Comparison of ENCODE assay signal across 17 cellular contexts in the genomic region with DNA sequence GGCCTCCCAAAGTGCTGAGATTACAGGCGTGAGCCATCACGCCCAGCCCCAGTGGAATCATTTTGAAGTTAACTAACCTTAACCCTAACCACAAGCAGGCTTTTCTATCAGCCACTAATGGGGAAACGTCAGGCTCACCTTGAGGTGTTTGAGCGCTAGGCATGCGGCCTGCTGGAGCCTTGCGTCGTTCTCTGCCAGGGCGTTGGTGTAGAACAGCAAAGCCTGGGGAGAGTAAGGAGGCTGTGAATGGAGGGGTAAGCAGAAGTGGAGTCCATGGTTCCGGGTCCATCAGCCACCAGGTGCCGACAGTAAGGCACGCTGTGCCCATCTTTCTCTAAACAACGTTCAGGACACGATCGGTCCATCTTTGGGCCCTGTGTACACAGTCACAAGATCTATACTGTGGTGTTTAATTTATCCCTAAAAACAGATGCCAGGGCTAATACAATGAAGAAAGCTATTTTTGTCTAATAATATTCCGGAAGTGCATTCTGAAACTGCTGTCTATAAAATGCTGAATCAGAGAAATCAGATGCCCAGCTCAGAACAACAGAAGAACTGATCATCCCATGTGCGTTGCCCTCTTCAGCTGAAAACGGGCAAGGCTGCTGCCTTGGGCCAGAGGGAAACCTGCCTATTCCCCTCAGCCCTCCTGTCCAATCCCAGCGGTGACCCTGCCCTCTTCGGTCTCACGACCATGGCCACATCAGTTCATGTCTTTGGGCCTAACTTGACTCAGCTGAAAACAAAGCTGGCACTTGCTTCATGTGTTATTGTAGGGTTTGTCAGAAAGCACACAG.
DNase-seq lines count a peak whose midpoint lies in the region; ATAC-seq, FAIRE-seq and TF ChIP-seq lines count a peak whose summit lies in the region.
"Had no signal": no experiment of that assay in that cellular context is flagged by ENCODE, and none has a peak within 500 bp of the region (broad histone marks: within the 10 kb centered on the region; RNA-seq: fewer than 3 reads in every experiment).

No MANE protein-coding gene starts in this region.

- ATAC-seq in HepG2 (no peak), right lobe of liver (no peak)
- no peak for ATAC-seq in activated T-helper 17 cell treated with anti-CD3 and anti-CD28 coated beads, Interleukin-2, amount 50 U/mL, for 72 hours (replicated peaks)

- intact Hi-C loops in HepG2 (cut with micrococcal nuclease; ENCODE audit: unreplicated experiment), result no loop called here
- intact Hi-C loops in right lobe of liver (cut with DNase I), result loop anchor here in 1 of 2 donors (10.0 kb wide), 1 partner anchor 405 kb away; no protein-coding TSS in a partner anchor
- intact Hi-C loops in A673 (cut with micrococcal nuclease; ENCODE audit: unreplicated experiment), result no loop called here

- no peak overlapping the region for H3K4me2 ChIP-seq in HepG2 (ENCODE audit: low read depth, low read length)

- in situ Hi-C loops in HepG2 (cut with HindIII; ENCODE audit: extremely low pct_ligation_motif_present, low pct_unique_long_range_greater_than_20kb), result loop anchor here (10.0 kb wide), 1 partner anchor 475 kb away; the partner anchor contains the start of gene UBE2V1

- H3K4me1 ChIP-seq in HepG2 (ENCODE audit: insufficient read depth, low read length) (peaks cover 3% of the 10 kb centered on the region; the same call in 1 of the 2 replicates), right lobe of liver (peaks cover 0 to 11% (median 5%) of the 10 kb centered on the region in 4 donors), A673 (ENCODE audit: insufficient read depth, low read length, poor library complexity, severe bottlenecking) (no peaks in the 10 kb centered on the region)

- no peak for DNase-seq in HepG2 (ENCODE audit: low spot score)
- DNase-seq in right lobe of liver, result no peak
- DNase-seq in superior temporal gyrus (ENCODE audit: extremely low spot score), result peak; percentile 3
- DNase-seq in NCI-H226, result no peak
- no peak for DNase-seq in GM19238 (ENCODE audit: insufficient read length, low spot score)
- DNase-seq in A673 (ENCODE audit: low spot score), result no peak
- DNase-seq: CD4-positive, alpha-beta T cell; H9; Karpas-422; NCI-H1694 treated with DMSO at 0.1 percent for 48 hours; NCI-H2107; NCI-H2227 treated with DMSO at 0.1 percent for 48 hours; NCI-H524 treated with DMSO at 0.1 percent for 48 hours; SIG-M5 had no signal

- POLR2A ChIA-PET in HepG2 (lab: Yijun Ruan, JAX), result no interaction called here
- POLR2A ChIA-PET in A673 (lab: Charles Lee; ENCODE audit: low non-redundant PET), result no interaction called here

- H3K27ac Mint-ChIP-seq in activated T-helper 17 cell treated with anti-CD3 and anti-CD28 coated beads, Interleukin-2, amount 50 U/mL, for 72 hours, result peak overlapping the region; percentile 6
- H3K27ac Mint-ChIP-seq: CD4-positive, alpha-beta T cell had no signal

- no peak for FAIRE-seq in HepG2 (lab: Jason Lieb, UNC)
- FAIRE-seq: RCC 7860 had no signal

- no peak for TF ChIP-seq CTCF in HepG2 (CRISPR knock-in tag; IDR thresholded peaks at IDR 0.05)
- TF ChIP-seq CTCF in right lobe of liver (IDR thresholded peaks at IDR 0.05), result no peak
- no peak for TF ChIP-seq CTCF in A673 (conservative IDR thresholded peaks at IDR 0.05; ENCODE audit: low read depth, low read length)

- WGBS in HepG2 (ENCODE audit: low lambda C conversion rate), result 94% methylated on average over 20 of the region's 20 CpGs
- WGBS in right lobe of liver (ENCODE audit: insufficient coverage, low coverage, low lambda C conversion rate, missing lambda C conversion rate), result 89% methylated on average over 5 of the region's 20 CpGs

- H3K27ac ChIP-seq in HepG2 (ENCODE audit: extremely low read length, insufficient read depth, low read length) (no peak overlapping the region), right lobe of liver (no peak overlapping the region), layer of hippocampus (ENCODE audit: low read depth, low read length) (peak overlapping the region; percentile 22), A673 (ENCODE audit: low read depth, low read length, poor library complexity, severe bottlenecking) (no peak overlapping the region)

- H2AFZ ChIP-seq in HepG2 (ENCODE audit: low read length), result no peak overlapping the region

- TF ChIP-seq EP300 in HepG2 (IDR thresholded peaks at IDR 0.05; ENCODE audit: low read depth in 2 of 2, low read length in 2 of 2) (no peak), HepG2 (CRISPR knock-in tag; IDR thresholded peaks at IDR 0.05; ENCODE audit: borderline replicate concordance) (no peak)

- BruUV-seq in HepG2 (replicated peaks; lab: Mats Ljungman, UMichigan) (no TSS peak), A673 (replicated peaks; lab: Mats Ljungman, UMichigan) (no TSS peak)

- H3K36me3 Mint-ChIP-seq in activated T-helper 17 cell treated with anti-CD3 and anti-CD28 coated beads, Interleukin-2, amount 50 U/mL, for 72 hours (ENCODE audit: low read depth), result peaks cover 53% of the 10 kb centered on the region

- H3K9me3 ChIP-seq in HepG2 (ENCODE audit: low read length) (no peaks in the 10 kb centered on the region), right lobe of liver (no peaks in the 10 kb centered on the region), A673 (ENCODE audit: low read depth, low read length, poor library complexity, severe bottlenecking) (no peaks in the 10 kb centered on the region)

- H3K36me3 ChIP-seq in HepG2 (replicated peaks in 1 of 2; ENCODE audit: control insufficient read depth in 1 of 2, insufficient read depth in 2 of 2, low read length in 2 of 2) (peaks cover 4 to 10% of the 10 kb centered on the region in 2 experiments; a peak in 3 of 5 replicates), right lobe of liver (peaks cover 0 to 25% (median 2%) of the 10 kb centered on the region in 4 donors), A673 (ENCODE audit: insufficient read depth, low read length, poor library complexity, severe bottlenecking) (peaks cover 11% of the 10 kb centered on the region)

- TF ChIP-seq POLR2A in HepG2 (IDR thresholded peaks at IDR 0.05; ENCODE audit: insufficient read depth in 1 of 2, low read depth in 2 of 2, low read length in 2 of 2) (no peak), right lobe of liver (IDR thresholded peaks at IDR 0.05) (no peak)

- H3K79me2 ChIP-seq in HepG2 (ENCODE audit: insufficient read depth, low read length), result no peaks in the 10 kb centered on the region

- H3K27me3 Mint-ChIP-seq in activated T-helper 17 cell treated with anti-CD3 and anti-CD28 coated beads, Interleukin-2, amount 50 U/mL, for 72 hours, result no peaks in the 10 kb centered on the region
- H3K27me3 Mint-ChIP-seq: CD4-positive, alpha-beta T cell had no signal

- TF ChIP-seq RAD21 in HepG2 (CRISPR knock-in tag; IDR thresholded peaks at IDR 0.05), result no peak

- CTCF ChIA-PET in HepG2 (lab: Yijun Ruan, JAX; ENCODE audit: low intra/inter-chr PET ratio, low total read pairs), result no interaction called here
- CTCF ChIA-PET in A673 (lab: Charles Lee), result interaction anchor here (0.7 kb wide), 1 partner anchor 121 kb away, joined by 6 read pairs; no protein-coding TSS in a partner anchor

- peaks cover 5% of the 10 kb centered on the region for H3K4me1 Mint-ChIP-seq in activated T-helper 17 cell treated with anti-CD3 and anti-CD28 coated beads, Interleukin-2, amount 50 U/mL, for 72 hours
- H3K4me1 Mint-ChIP-seq: H9 had no signal

- no peak overlapping the region for H3K9ac ChIP-seq in HepG2 (ENCODE audit: insufficient read depth, low read depth, low read length)

- H3K4me3 ChIP-seq in HepG2 (replicated peaks in 1 of 3; ENCODE audit: insufficient read depth in 1 of 3, low read depth in 2 of 3, low read length in 3 of 3) (no peak overlapping the region), right lobe of liver (no peak overlapping the region), A673 (ENCODE audit: low read depth, low read length, poor library complexity, severe bottlenecking) (no peak overlapping the region)

- H4K20me1 ChIP-seq in HepG2 (ENCODE audit: insufficient read depth, low read length), result no peaks in the 10 kb centered on the region

- no peaks in the 10 kb centered on the region for H3K9me3 Mint-ChIP-seq in activated T-helper 17 cell treated with anti-CD3 and anti-CD28 coated beads, Interleukin-2, amount 50 U/mL, for 72 hours
- H3K9me3 Mint-ChIP-seq: CD4-positive, alpha-beta T cell had no signal

- no peak overlapping the region for H3K4me3 Mint-ChIP-seq in activated T-helper 17 cell treated with anti-CD3 and anti-CD28 coated beads, Interleukin-2, amount 50 U/mL, for 72 hours
- H3K4me3 Mint-ChIP-seq: CD4-positive, alpha-beta T cell; H9 had no signal

- H3K27me3 ChIP-seq in HepG2 (ENCODE audit: control insufficient read depth in 1 of 2, insufficient read depth in 2 of 2, low read length in 2 of 2), result peaks cover 0 to 5% of the 10 kb centered on the region in 2 experiments; a peak in 2 of 5 replicates
- H3K27me3 ChIP-seq in right lobe of liver, result no peaks in the 10 kb centered on the region
- no peaks in the 10 kb centered on the region for H3K27me3 ChIP-seq in layer of hippocampus (ENCODE audit: control insufficient read depth, insufficient read depth, low read length)
- H3K27me3 ChIP-seq in A673 (replicated peaks; ENCODE audit: insufficient read depth, low read depth, low read length, poor library complexity), result no peaks in the 10 kb centered on the region

TF ChIP-seq in HepG2, 621 proteins besides CTCF, POLR2A, EP300 and RAD21 (continues in another document):
- TF ChIP-seq ZNF598 (CRISPR knock-in tag; IDR thresholded peaks at IDR 0.05; ENCODE audit: borderline replicate concordance) (0 out of 2 replicates have a peak, but pooled peaks have one; percentile 12), MAFF (IDR thresholded peaks at IDR 0.05; ENCODE audit: low read depth, low read length) (peak; percentile 81), MAFK (conservative IDR thresholded peaks at IDR 0.05 in 1 of 2, IDR thresholded peaks at IDR 0.05 in 1 of 2; ENCODE audit: low read length in 2 of 2) (peak; percentile 85 to 88), BRD4 (CRISPR knock-in tag; IDR thresholded peaks at IDR 0.05) (no peak), ZNF614 (CRISPR knock-in tag; IDR thresholded peaks at IDR 0.05; ENCODE audit: borderline replicate concordance) (no peak)
